In the genomic region with DNA sequence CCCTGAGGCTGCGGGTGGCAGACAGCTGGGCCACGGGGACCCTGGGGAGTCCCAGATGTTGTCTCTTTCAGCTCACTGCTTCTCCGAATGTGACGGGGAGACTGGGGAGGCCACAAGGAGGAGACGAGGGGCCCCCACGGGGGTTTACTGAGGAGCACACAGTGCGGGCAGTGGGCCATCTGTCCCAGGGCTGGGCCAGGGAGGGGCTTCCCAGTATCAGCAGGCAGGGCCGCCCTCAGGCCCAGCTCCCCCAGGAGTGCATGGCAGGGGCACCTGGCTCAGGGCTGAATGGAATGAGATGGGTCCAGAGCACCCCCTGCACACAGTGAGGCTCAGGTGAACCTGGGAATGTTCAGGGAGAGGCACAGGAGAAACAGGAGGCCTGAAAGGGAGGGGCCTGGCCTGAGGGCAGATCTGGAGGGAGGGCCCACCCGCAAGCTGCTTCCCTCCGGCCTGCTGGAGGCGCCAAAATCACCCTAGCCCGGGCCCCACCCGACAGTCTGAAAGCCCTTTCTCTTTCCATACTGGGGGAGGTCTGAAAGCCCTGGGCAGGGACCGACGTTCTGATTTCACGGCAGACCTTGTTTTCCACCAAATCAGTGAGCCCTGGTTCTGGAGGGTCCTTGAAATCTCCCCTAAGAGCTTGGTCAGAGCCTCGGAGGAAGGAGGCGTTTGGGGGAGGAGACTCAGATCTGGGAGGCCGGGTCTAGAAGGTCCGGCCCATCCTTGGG, we compare ENCODE assay signal across 1 cellular context.
TF ChIP-seq lines count a peak whose summit lies in the region.

No MANE protein-coding gene starts in this region.

TF ChIP-seq in GM23338, 12 proteins besides CTCF, POLR2A, EP300 and RAD21 (continued from another document):
- no peak for TF ChIP-seq ZNF462 (CRISPR knock-in tag; IDR thresholded peaks at IDR 0.05)
- no peak for TF ChIP-seq STAT1 (IDR thresholded peaks at IDR 0.05; ENCODE audit: unreplicated experiment)
- TF ChIP-seq ZNF114 (CRISPR knock-in tag; IDR thresholded peaks at IDR 0.05) = no peak
